In the genomic region with DNA sequence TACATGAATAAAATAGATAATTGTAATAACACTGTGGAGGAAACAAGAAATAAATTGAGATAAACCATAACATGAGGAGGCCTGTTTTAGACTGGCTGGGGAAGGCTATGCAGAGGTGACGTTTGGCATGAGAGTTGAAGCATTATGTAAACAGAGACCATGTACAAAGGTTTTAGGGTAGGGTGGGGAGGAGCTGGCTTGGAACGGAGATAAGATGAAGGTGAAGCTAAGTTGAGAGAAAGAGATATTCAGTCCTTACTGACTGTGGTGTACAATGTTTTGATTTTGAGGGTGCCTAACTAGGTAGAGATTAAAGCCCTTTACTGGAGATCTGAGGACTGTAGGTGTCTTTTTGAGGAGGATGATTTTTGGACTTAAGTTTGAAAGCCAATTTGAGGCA, we compare ENCODE assay signal across 17 cellular contexts.
"Had no signal": no experiment of that assay in that cellular context is flagged by ENCODE, and none has a peak within 500 bp of the region (broad histone marks: within the 10 kb centered on the region; RNA-seq: fewer than 3 reads in every experiment).

No MANE protein-coding gene starts in this region.

- H3K4me3 Mint-ChIP-seq: activated CD4-positive, alpha-beta T cell treated with anti-CD3 and anti-CD28 coated beads, Interleukin-2, amount 10 ng/mL, durations not matched to agents 24 days and 14 days; dendritic cell treated with granulocyte-macrophage colony-stimulating factor and Interleukin-4, amounts not matched to agents 40 ng/mL and 50 ng/mL, for 4 days; mesothelial cell of epicardium had no signal

- H3K27ac Mint-ChIP-seq: activated CD4-positive, alpha-beta T cell treated with anti-CD3 and anti-CD28 coated beads, Interleukin-2, amount 10 ng/mL, durations not matched to agents 24 days and 14 days; dendritic cell treated with granulocyte-macrophage colony-stimulating factor and Interleukin-4, amounts not matched to agents 40 ng/mL and 50 ng/mL, for 4 days; mesothelial cell of epicardium had no signal

- H3K9me3 Mint-ChIP-seq: activated CD4-positive, alpha-beta T cell treated with anti-CD3 and anti-CD28 coated beads, Interleukin-2, amount 10 ng/mL, durations not matched to agents 24 days and 14 days; dendritic cell treated with granulocyte-macrophage colony-stimulating factor and Interleukin-4, amounts not matched to agents 40 ng/mL and 50 ng/mL, for 4 days; mesothelial cell of epicardium had no signal

- ATAC-seq: lower lobe of right lung; sciatic nerve; stimulated activated naive CD8-positive, alpha-beta T cell treated with anti-CD3 and anti-CD28 coated beads, Interleukin-15, Interleukin-2, amounts not matched to agents 100 U/mL and 50 U/mL, for 24 hours had no signal

- H3K27me3 ChIP-seq: neutrophil, tibial nerve had no signal

- H3K36me3 ChIP-seq: lower lobe of right lung, neutrophil, tibial nerve had no signal

- H3K4me1 ChIP-seq: lower lobe of right lung, parathyroid adenoma had no signal

- DNase-seq: activated CD4-positive, alpha-beta T cell treated with anti-CD3 and anti-CD28 coated beads, Interleukin-2, amount 10 ng/mL, durations not matched to agents 24 days and 14 days; activated CD8-positive, alpha-beta memory T cell treated with anti-CD3 and anti-CD28 coated beads, Interleukin-2, amount 50 U/mL, for 4 hours; activated effector memory CD4-positive, alpha-beta T cell treated with Interleukin-2 at 50 U/mL for 16 hours; activated naive CD4-positive, alpha-beta T cell treated with anti-CD3 and anti-CD28 coated beads, Interleukin-2, amount 50 U/mL, for 16 hours; activated T-cell treated with anti-CD3 and anti-CD28 coated beads, Interleukin-2, amount 50 U/mL, for 48 hours; effector memory CD4-positive, alpha-beta T cell; lower lobe of right lung; stimulated activated naive CD8-positive, alpha-beta T cell treated with anti-CD3 and anti-CD28 coated beads, Interleukin-15, Interleukin-2, amounts not matched to agents 100 U/mL and 50 U/mL, for 24 hours; T-helper 1 cell; T1000 had no signal

- H3K4me1 Mint-ChIP-seq: mesothelial cell of epicardium had no signal

- H3K27ac ChIP-seq: lower lobe of right lung, neutrophil, parathyroid adenoma, tibial nerve had no signal

- FAIRE-seq: bronchial epithelial cell had no signal

- H3K36me3 Mint-ChIP-seq: mesothelial cell of epicardium had no signal

- H3K9me3 ChIP-seq: lower lobe of right lung, neutrophil, tibial nerve had no signal

- H3K9ac ChIP-seq: parathyroid adenoma had no signal

- H3K4me3 ChIP-seq: lower lobe of right lung, tibial nerve had no signal

- H2AFZ ChIP-seq: parathyroid adenoma had no signal

- H3K27me3 Mint-ChIP-seq: activated CD4-positive, alpha-beta T cell treated with anti-CD3 and anti-CD28 coated beads, Interleukin-2, amount 10 ng/mL, durations not matched to agents 24 days and 14 days; dendritic cell treated with granulocyte-macrophage colony-stimulating factor and Interleukin-4, amounts not matched to agents 40 ng/mL and 50 ng/mL, for 4 days had no signal
